ENCODE assay signal across 12 cellular contexts in genomic region chr10:27525819-27526218, GRCh38.
DNase-seq lines count a peak whose midpoint lies in the region; ATAC-seq and TF ChIP-seq lines count a peak whose summit lies in the region.
"Had no signal": no experiment of that assay in that cellular context is flagged by ENCODE, and none has a peak within 500 bp of the region (broad histone marks: within the 10 kb centered on the region; RNA-seq: fewer than 3 reads in every experiment).

No MANE protein-coding gene starts in this region.

- no peak overlapping the region for H3K4me3 ChIP-seq in AG10803 (ENCODE audit: low read length)

- DNase-seq in AG10803 (ENCODE audit: low read depth) (peak; percentile 86), HCEC 1CT (peak; percentile 26), amniotic epithelial cell (ENCODE audit: low read depth) (peak; percentile 61), iris pigment epithelial cell (ENCODE audit: low read depth) (peak; percentile 57), foreskin melanocyte (no peak)
- DNase-seq in activated CD4-positive, alpha-beta T cell treated with anti-CD3 and anti-CD28 coated beads, Interleukin-2, amount 50 U/mL, for 1 hour = no peak
- DNase-seq: CD8-positive, alpha-beta T cell; NCI-H1048; NK-92 treated with Interleukin-12 subunit alpha and Interleukin-12 subunit beta, amount 100 ng/mL, for 24 hours; nucleus accumbens had no signal

- TF ChIP-seq CTCF in AG10803 (conservative IDR thresholded peaks at IDR 0.05; ENCODE audit: low read length) = no peak

- ATAC-seq in GM19035 (IDR thresholded peaks at IDR 0.05; ENCODE audit: unreplicated experiment) (no peak), GM21526 (IDR thresholded peaks at IDR 0.05; ENCODE audit: low FRiP score, unreplicated experiment) (no peak)
- ATAC-seq: CD8-positive, alpha-beta T cell had no signal

Comparison
In these comparisons a context has a peak if more than half of its experiments do, and no peak if none do; other contexts are left out.
1. DNase-seq: peak in AG10803 (single experiment), HCEC 1CT (single experiment), amniotic epithelial cell (single experiment) and iris pigment epithelial cell (single experiment); none in foreskin melanocyte (single experiment) and activated CD4-positive, alpha-beta T cell treated with anti-CD3 and anti-CD28 coated beads, Interleukin-2, amount 50 U/mL, for 1 hour (single experiment).